ENCODE assay signal across 21 cellular contexts in the genomic region with DNA sequence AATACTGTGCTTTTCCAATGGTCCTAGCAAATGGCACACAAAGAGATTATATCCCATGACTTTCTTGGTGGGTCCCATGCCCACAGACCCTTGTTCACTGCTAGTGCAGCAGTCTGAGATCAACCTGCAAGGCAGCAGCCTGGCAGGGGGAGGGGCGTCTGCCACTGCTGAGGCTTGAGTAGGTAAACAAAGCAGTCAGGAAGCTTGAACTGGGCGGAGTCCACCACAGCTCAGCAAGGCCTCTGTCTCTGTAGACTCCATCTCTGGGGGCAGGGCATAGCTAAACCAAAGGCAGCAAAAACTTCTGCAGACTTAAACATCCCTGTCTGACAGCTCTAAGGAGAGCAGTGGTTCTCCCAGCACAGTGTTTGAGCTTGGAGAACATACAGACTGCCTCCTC.
DNase-seq lines count a peak whose midpoint lies in the region; ATAC-seq and TF ChIP-seq lines count a peak whose summit lies in the region.
"Had no signal": no experiment of that assay in that cellular context is flagged by ENCODE, and none has a peak within 500 bp of the region (broad histone marks: within the 10 kb centered on the region; RNA-seq: fewer than 3 reads in every experiment).

No MANE protein-coding gene starts in this region.

- H3K4me1 Mint-ChIP-seq in CD4-positive, alpha-beta memory T cell = peaks cover 4 to 36% (median 20%) of the 10 kb centered on the region in 4 donors
- H3K4me1 Mint-ChIP-seq in T-helper 17 cell = no peaks in the 10 kb centered on the region
- peaks cover 2% of the 10 kb centered on the region for H3K4me1 Mint-ChIP-seq in endodermal cell
- no peaks in the 10 kb centered on the region for H3K4me1 Mint-ChIP-seq in CD14-positive monocyte
- H3K4me1 Mint-ChIP-seq: stimulated activated naive B cell treated with anti-CD40 and anti-IgM and Interleukin-4, amounts not matched to agents 10 μg/mL and 1 μg/mL and 100 μg/mL, for 72 hours had no signal

- no peak overlapping the region for H3K9ac ChIP-seq in BLaER1
- H3K9ac ChIP-seq in endodermal cell (ENCODE audit: extremely low read depth, low read length, poor library complexity, severe bottlenecking) = no peak overlapping the region

- WGBS in endodermal cell (ENCODE audit: insufficient coverage in 1 of 2, insufficient read length in 1 of 2), 2 experiments = 67% methylated on average over 2 of the region's 2 CpGs; no CpG with 5 or more reads in 1 of the 2 experiments

- H3K4me1 ChIP-seq in BLaER1 (peaks cover 21% of the 10 kb centered on the region; the same call in 1 of the 2 replicates), endodermal cell (ENCODE audit: control insufficient read depth, insufficient read depth, low read length) (no peaks in the 10 kb centered on the region)
- peaks cover 14% of the 10 kb centered on the region for H3K4me1 ChIP-seq in CD4-positive, alpha-beta memory T cell (ENCODE audit: insufficient read depth, low read length)
- H3K4me1 ChIP-seq: left ventricle myocardium inferior, sigmoid colon, upper lobe of right lung had no signal

- H3K4me3 Mint-ChIP-seq in CD4-positive, alpha-beta memory T cell = peak overlapping the region in 7 of 8 donors; percentile 12 to 83 (median 59)
- H3K4me3 Mint-ChIP-seq in T-helper 17 cell (no peak overlapping the region), endodermal cell (no peak overlapping the region), CD14-positive monocyte (no peak overlapping the region)
- H3K4me3 Mint-ChIP-seq: stimulated activated naive B cell treated with anti-CD40 and anti-IgM and Interleukin-4, amounts not matched to agents 10 μg/mL and 1 μg/mL and 100 μg/mL, for 72 hours had no signal

- no peaks in the 10 kb centered on the region for H3K27me3 Mint-ChIP-seq in CD4-positive, alpha-beta memory T cell
- H3K27me3 Mint-ChIP-seq in T-helper 17 cell (no peaks in the 10 kb centered on the region), endodermal cell (ENCODE audit: insufficient read depth) (no peaks in the 10 kb centered on the region), CD14-positive monocyte (ENCODE audit: low read depth in 3 of 3) (peaks cover 0 to 2% (median 1%) of the 10 kb centered on the region in 3 donors)
- H3K27me3 Mint-ChIP-seq: naive B cell; progenitor cell of endocrine pancreas; stimulated activated naive B cell treated with anti-CD40 and anti-IgM and Interleukin-4, amounts not matched to agents 10 μg/mL and 1 μg/mL and 100 μg/mL, for 72 hours had no signal

- ATAC-seq in T-helper 17 cell (peak; percentile 33), GM18861 (IDR thresholded peaks at IDR 0.05; ENCODE audit: unreplicated experiment) (no peak)
- ATAC-seq: stimulated activated naive B cell treated with anti-CD40 and anti-IgM and Interleukin-4, amounts not matched to agents 10 μg/mL and 1 μg/mL and 100 μg/mL, for 72 hours; upper lobe of right lung had no signal

- H3K9me3 ChIP-seq in BLaER1 (peaks cover 94% of the 10 kb centered on the region), T-helper 17 cell (ENCODE audit: control insufficient read depth, low read length, poor library complexity, severe bottlenecking) (no peaks in the 10 kb centered on the region), endodermal cell (ENCODE audit: control insufficient read depth, low read length) (no peaks in the 10 kb centered on the region)
- no peaks in the 10 kb centered on the region for H3K9me3 ChIP-seq in CD4-positive, alpha-beta memory T cell (ENCODE audit: control insufficient read depth in 1 of 2, low read length in 2 of 2)
- H3K9me3 ChIP-seq: upper lobe of right lung had no signal

- peak overlapping the region in 3 of 7 donors; percentile 22 to 52 (median 36) for H3K27ac Mint-ChIP-seq in CD4-positive, alpha-beta memory T cell
- H3K27ac Mint-ChIP-seq in T-helper 17 cell (no peak overlapping the region), endodermal cell (no peak overlapping the region), CD14-positive monocyte (no peak overlapping the region)
- H3K27ac Mint-ChIP-seq: progenitor cell of endocrine pancreas; stimulated activated naive B cell treated with anti-CD40 and anti-IgM and Interleukin-4, amounts not matched to agents 10 μg/mL and 1 μg/mL and 100 μg/mL, for 72 hours had no signal

- no peak for TF ChIP-seq CTCF in endodermal cell (conservative IDR thresholded peaks at IDR 0.05)
- no peak for TF ChIP-seq CTCF in CD14-positive monocyte (IDR thresholded peaks at IDR 0.05)

- DNase-seq in CD4-positive, alpha-beta memory T cell = peak in 4 of 5 donors; percentile 11 to 55 (median 41)
- DNase-seq in T-helper 17 cell (no peak), endodermal cell (peak; percentile 42), CD14-positive monocyte (ENCODE audit: low spot score) (no peak), middle frontal gyrus (ENCODE audit: extremely low spot score, low spot score) (no peak)
- DNase-seq: activated CD4-positive, alpha-beta T cell treated with anti-CD3 and anti-CD28 coated beads for 4 hours; activated CD8-positive, alpha-beta memory T cell treated with anti-CD3 and anti-CD28 coated beads, Interleukin-2, amount 50 U/mL, for 48 hours; hypothalamus; left ventricle myocardium inferior; MV-4-11; naive B cell; NCI-H146; NCI-H526; sigmoid colon; stimulated activated naive B cell treated with anti-CD40 and anti-IgM and Interleukin-4, amounts not matched to agents 10 μg/mL and 1 μg/mL and 100 μg/mL, for 72 hours; upper lobe of right lung had no signal

- CTCF ChIA-PET in CD4-positive, alpha-beta memory T cell (lab: Charles Lee; ENCODE audit: partially characterized antibody) = interaction anchor here (1.1 to 3.4 kb wide), 3 partner anchors 31 to 485 kb away, joined by 4 to 15 read pairs (median 6); partner anchors contain the start of gene ZNF737

- intact Hi-C loops in CD4-positive, alpha-beta memory T cell (cut with micrococcal nuclease) = no loop called here
- intact Hi-C loops in CD14-positive monocyte (cut with micrococcal nuclease) = no loop called here

- H4K20me1 ChIP-seq in BLaER1 = no peaks in the 10 kb centered on the region

- no peaks in the 10 kb centered on the region for H3K36me3 ChIP-seq in BLaER1
- no peaks in the 10 kb centered on the region for H3K36me3 ChIP-seq in CD4-positive, alpha-beta memory T cell (ENCODE audit: insufficient read depth, low read length)
- no peaks in the 10 kb centered on the region for H3K36me3 ChIP-seq in endodermal cell (ENCODE audit: control insufficient read depth, insufficient read depth, low read length)
- H3K36me3 ChIP-seq: left ventricle myocardium inferior, sigmoid colon, upper lobe of right lung had no signal

- H3K27me3 ChIP-seq in BLaER1 (no peaks in the 10 kb centered on the region), endodermal cell (ENCODE audit: control insufficient read depth, insufficient read depth, low read length, poor library complexity, severe bottlenecking) (no peaks in the 10 kb centered on the region)
- no peaks in the 10 kb centered on the region for H3K27me3 ChIP-seq in CD4-positive, alpha-beta memory T cell (ENCODE audit: insufficient read depth, low read length)
- H3K27me3 ChIP-seq: sigmoid colon, upper lobe of right lung had no signal

- peak overlapping the region; percentile 36; the same call in 1 of the 2 replicates for H3K4me2 ChIP-seq in BLaER1

- POLR2A ChIA-PET in CD4-positive, alpha-beta memory T cell (lab: Charles Lee; ENCODE audit: partially characterized antibody) = interaction anchor here (2.1 to 2.3 kb wide), 3 partner anchors 31 to 83 kb away, joined by 5 to 26 read pairs (median 11); partner anchors contain the start of gene ZNF737

- no peak overlapping the region for H3K27ac ChIP-seq in BLaER1
- H3K27ac ChIP-seq in CD4-positive, alpha-beta memory T cell (ENCODE audit: low read depth, low read length) = no peak overlapping the region
- no peak overlapping the region for H3K27ac ChIP-seq in endodermal cell (ENCODE audit: low read depth, low read length)
- H3K27ac ChIP-seq: left ventricle myocardium inferior, RWPE1, sigmoid colon, SK-N-MC, upper lobe of right lung had no signal

- H3K9me3 Mint-ChIP-seq in CD4-positive, alpha-beta memory T cell = peaks cover 7 to 91% (median 65%) of the 10 kb centered on the region in 8 donors
- H3K9me3 Mint-ChIP-seq in endodermal cell (peaks cover 39% of the 10 kb centered on the region), CD14-positive monocyte (peaks cover 41 to 85% (median 64%) of the 10 kb centered on the region in 7 donors)

- H3K36me3 Mint-ChIP-seq in CD4-positive, alpha-beta memory T cell = peaks cover 24 to 45% of the 10 kb centered on the region in 2 donors
- H3K36me3 Mint-ChIP-seq in T-helper 17 cell (ENCODE audit: low read depth) = peaks cover 2% of the 10 kb centered on the region
- H3K36me3 Mint-ChIP-seq in endodermal cell (ENCODE audit: low read depth) = no peaks in the 10 kb centered on the region
- no peaks in the 10 kb centered on the region for H3K36me3 Mint-ChIP-seq in CD14-positive monocyte

- H3K4me3 ChIP-seq in BLaER1 = no peak overlapping the region
- no peak overlapping the region for H3K4me3 ChIP-seq in CD4-positive, alpha-beta memory T cell (ENCODE audit: low read length in 2 of 2)
- H3K4me3 ChIP-seq in endodermal cell (ENCODE audit: low read length) = no peak overlapping the region
- H3K4me3 ChIP-seq: left ventricle myocardium inferior, sigmoid colon, SK-N-MC, upper lobe of right lung had no signal

Comparison
In these comparisons a context has a peak if more than half of its experiments do, and no peak if none do; other contexts are left out.
1. DNase-seq: peak in CD4-positive, alpha-beta memory T cell (4 of 5) and endodermal cell (single experiment); none in T-helper 17 cell (0 of 3), CD14-positive monocyte (single experiment) and middle frontal gyrus (single experiment).
2. H3K4me3 Mint-ChIP-seq: peak in CD4-positive, alpha-beta memory T cell (7 of 8); none in T-helper 17 cell (single experiment), endodermal cell (single experiment) and CD14-positive monocyte (0 of 2).